ENCODE assay signal across 21 cellular contexts in genomic region chr11:128860571-128861361, GRCh38. TPM values are rescaled to one million over a fixed set of nuclear protein-coding genes. Genes with fewer than 3 reads are reported as not detected.
DNase-seq lines count a peak whose midpoint lies in the region; ATAC-seq and TF ChIP-seq lines count a peak whose summit lies in the region.
"Had no signal": no experiment of that assay in that cellular context is flagged by ENCODE, and none has a peak within 500 bp of the region (broad histone marks: within the 10 kb centered on the region; RNA-seq: fewer than 3 reads in every experiment).

No MANE protein-coding gene starts in this region.

- H3K36me3 ChIP-seq in BLaER1 (no peaks in the 10 kb centered on the region), parathyroid adenoma (ENCODE audit: control insufficient read depth, insufficient read depth, low read length) (no peaks in the 10 kb centered on the region), WERI-Rb-1 (no peaks in the 10 kb centered on the region)
- H3K36me3 ChIP-seq: breast epithelium, suprapubic skin had no signal

- TF ChIP-seq CTCF in parathyroid adenoma (IDR thresholded peaks at IDR 0.05): no peak
- TF ChIP-seq CTCF in WERI-Rb-1 (IDR thresholded peaks at IDR 0.05; ENCODE audit: low read depth, low read length): no peak
- TF ChIP-seq CTCF in progenitor cell of endocrine pancreas (IDR thresholded peaks at IDR 0.05; ENCODE audit: unreplicated experiment): no peak

- no peak for ATAC-seq in HG03159 (IDR thresholded peaks at IDR 0.05; ENCODE audit: unreplicated experiment)
- no peak for ATAC-seq in esophagus mucosa

- no peaks in the 10 kb centered on the region for H3K27me3 ChIP-seq in BLaER1
- no peaks in the 10 kb centered on the region for H3K27me3 ChIP-seq in parathyroid adenoma (ENCODE audit: control insufficient read depth, insufficient read depth, low read length)
- peaks cover 2% of the 10 kb centered on the region for H3K27me3 ChIP-seq in WERI-Rb-1 (ENCODE audit: insufficient read depth, low read depth, severe bottlenecking)
- H3K27me3 ChIP-seq: breast epithelium, suprapubic skin had no signal

- H2AFZ ChIP-seq in parathyroid adenoma: peak overlapping the region; percentile 17

- H3K4me2 ChIP-seq in BLaER1: peak overlapping the region; percentile 86
- H3K4me2 ChIP-seq in parathyroid adenoma (ENCODE audit: low read length): peak overlapping the region; percentile 35
- H3K4me2 ChIP-seq: smooth muscle cell had no signal

- H3K4me3 ChIP-seq in BLaER1 (peak overlapping the region; percentile 22; the same call in 1 of the 2 replicates), parathyroid adenoma (ENCODE audit: low read depth, low read length) (no peak overlapping the region), WERI-Rb-1 (ENCODE audit: low read depth, low read length) (no peak overlapping the region)
- H3K4me3 ChIP-seq: breast epithelium, smooth muscle cell, suprapubic skin had no signal

- H3K27ac Mint-ChIP-seq in progenitor cell of endocrine pancreas: no peak overlapping the region
- H3K27ac Mint-ChIP-seq: activated CD8-positive, alpha-beta T cell treated with anti-CD3 and anti-CD28 coated beads, Interleukin-2, amount 10 ng/mL, durations not matched to agents 7 days and 5 days; activated naive CD4-positive, alpha-beta T cell treated with anti-CD3 and anti-CD28 coated beads, Interleukin-2, amount 50 U/mL, for 72 hours; activated T-cell treated with anti-CD3 and anti-CD28 coated beads, Interleukin-2, amount 50 U/mL, for 72 hours; dendritic cell treated with granulocyte-macrophage colony-stimulating factor and Interleukin-4, amounts not matched to agents 40 ng/mL and 50 ng/mL, for 4 days; WTC11 had no signal

- peak; percentile 73 for DNase-seq in LHCN-M2 (ENCODE audit: low read depth)
- DNase-seq in astrocyte of the hippocampus (ENCODE audit: low read depth, low spot score): peak; percentile 84
- no peak for DNase-seq in WERI-Rb-1
- no peak for DNase-seq in progenitor cell of endocrine pancreas (ENCODE audit: low spot score, unreplicated experiment)
- DNase-seq: DMS 273 treated with DMSO at 0.1 percent for 48 hours, NCI-H1694, NCI-H345 had no signal

- H3K36me3 Mint-ChIP-seq in progenitor cell of endocrine pancreas (ENCODE audit: insufficient read depth): no peaks in the 10 kb centered on the region
- H3K36me3 Mint-ChIP-seq: activated naive CD4-positive, alpha-beta T cell treated with anti-CD3 and anti-CD28 coated beads, Interleukin-2, amount 50 U/mL, for 72 hours; WTC11 had no signal

- no peaks in the 10 kb centered on the region for H4K20me1 ChIP-seq in BLaER1

- H3K4me1 ChIP-seq in BLaER1: peaks cover 37% of the 10 kb centered on the region
- no peaks in the 10 kb centered on the region for H3K4me1 ChIP-seq in parathyroid adenoma
- H3K4me1 ChIP-seq: breast epithelium, suprapubic skin had no signal

- no peaks in the 10 kb centered on the region for H3K9me3 ChIP-seq in BLaER1
- H3K9me3 ChIP-seq in parathyroid adenoma (ENCODE audit: control insufficient read depth, low read length): no peaks in the 10 kb centered on the region
- no peaks in the 10 kb centered on the region for H3K9me3 ChIP-seq in WERI-Rb-1 (ENCODE audit: severe bottlenecking)
- H3K9me3 ChIP-seq: breast epithelium, suprapubic skin had no signal

- peaks cover 5% of the 10 kb centered on the region for H3K4me1 Mint-ChIP-seq in progenitor cell of endocrine pancreas (ENCODE audit: low read depth)

- H3K27ac ChIP-seq in BLaER1 (peak overlapping the region; percentile 50), parathyroid adenoma (no peak overlapping the region), WERI-Rb-1 (no peak overlapping the region)
- H3K27ac ChIP-seq: breast epithelium, RWPE1, suprapubic skin had no signal

- peak overlapping the region; percentile 43; the same call in 1 of the 2 replicates for H3K9ac ChIP-seq in BLaER1
- H3K9ac ChIP-seq in parathyroid adenoma: no peak overlapping the region

- H3K9me3 Mint-ChIP-seq in progenitor cell of endocrine pancreas (ENCODE audit: low read depth): no peaks in the 10 kb centered on the region
- H3K9me3 Mint-ChIP-seq: activated naive CD4-positive, alpha-beta T cell treated with anti-CD3 and anti-CD28 coated beads, Interleukin-2, amount 50 U/mL, for 72 hours; activated T-cell treated with anti-CD3 and anti-CD28 coated beads, Interleukin-2, amount 50 U/mL, for 72 hours; dendritic cell treated with granulocyte-macrophage colony-stimulating factor and Interleukin-4, amounts not matched to agents 40 ng/mL and 50 ng/mL, for 4 days; WTC11 had no signal

- H3K79me2 ChIP-seq in parathyroid adenoma: no peaks in the 10 kb centered on the region

- peaks cover 34% of the 10 kb centered on the region for H3K27me3 Mint-ChIP-seq in progenitor cell of endocrine pancreas

- H3K4me3 Mint-ChIP-seq in progenitor cell of endocrine pancreas (ENCODE audit: low read depth): no peak overlapping the region
- H3K4me3 Mint-ChIP-seq: activated CD8-positive, alpha-beta T cell treated with anti-CD3 and anti-CD28 coated beads, Interleukin-2, amount 10 ng/mL, durations not matched to agents 7 days and 5 days; activated T-cell treated with anti-CD3 and anti-CD28 coated beads, Interleukin-2, amount 50 U/mL, for 72 hours; dendritic cell treated with granulocyte-macrophage colony-stimulating factor and Interleukin-4, amounts not matched to agents 40 ng/mL and 50 ng/mL, for 4 days; WTC11 had no signal

RNA-seq across cellular contexts. Expression of gene KCNJ1, which starts 6.3 kb away (rescaled TPM):
- total RNA-seq in LHCN-M2 (2014; rRNA removed) (not detected in 2 replicates), esophagus mucosa (not detected), progenitor cell of endocrine pancreas (not detected in 2 replicates)
- not detected for polyA plus RNA-seq in LHCN-M2 (2012)
- total RNA-seq: activated CD8-positive, alpha-beta T cell treated with anti-CD3 and anti-CD28 coated beads, Interleukin-2, amount 10 ng/mL, durations not matched to agents 7 days and 5 days; activated naive CD4-positive, alpha-beta T cell treated with anti-CD3 and anti-CD28 coated beads, Interleukin-2, amount 50 U/mL, for 72 hours; activated T-cell treated with anti-CD3 and anti-CD28 coated beads, Interleukin-2, amount 50 U/mL, for 72 hours; glomerular endothelial cell had no signal
- polyA plus RNA-seq: smooth muscle cell had no signal

RNA-seq across cellular contexts. Expression of gene KCNJ5, which starts 30.4 kb away (rescaled TPM):
- total RNA-seq in LHCN-M2 (2014; rRNA removed) (0.06 and 0.29 TPM in 2 replicates), esophagus mucosa (0.08 TPM), progenitor cell of endocrine pancreas (0.78 and 1.1 TPM in 2 replicates)
- 0.06 TPM for polyA plus RNA-seq in LHCN-M2 (2012)
- total RNA-seq: activated CD8-positive, alpha-beta T cell treated with anti-CD3 and anti-CD28 coated beads, Interleukin-2, amount 10 ng/mL, durations not matched to agents 7 days and 5 days; activated naive CD4-positive, alpha-beta T cell treated with anti-CD3 and anti-CD28 coated beads, Interleukin-2, amount 50 U/mL, for 72 hours; smooth muscle cell had no signal

Comparison
In these comparisons a context has a peak if more than half of its experiments do, and no peak if none do; other contexts are left out.
1. DNase-seq: peak in LHCN-M2 (single experiment) and astrocyte of the hippocampus (single experiment); none in WERI-Rb-1 (single experiment) and progenitor cell of endocrine pancreas (single experiment).